Comparison of ENCODE assay signal across 8 cellular contexts in genomic region chr3:30689202-30689641, GRCh38.
A peak's percentile ranks its signal among the peaks of the same experiment; 100 is the strongest.
DNase-seq lines count a peak whose midpoint lies in the region; ATAC-seq and TF ChIP-seq lines count a peak whose summit lies in the region.

No MANE protein-coding gene starts in this region.

- peaks cover 4 to 53% of the 10 kb centered on the region in 2 donors for H3K36me3 ChIP-seq in psoas muscle (ENCODE audit: insufficient read depth in 1 of 2, low read depth in 1 of 2)

- H3K4me1 ChIP-seq in psoas muscle = peaks cover 45% of the 10 kb centered on the region

- peak overlapping the region; percentile 61 for H3K27ac ChIP-seq in psoas muscle

- peaks cover 64% of the 10 kb centered on the region for H3K4me1 Mint-ChIP-seq in T-helper 1 cell treated with Interleukin-12 subunit alpha and Interleukin-12 subunit beta and Interleukin-4 antibody, amounts not matched to agents 30 μg/mL and 1 μg/mL, for 36 hours (ENCODE audit: low read depth)

- no peak overlapping the region for H3K4me3 ChIP-seq in fibroblast of the aortic adventitia (ENCODE audit: low read depth, low read length)
- peak overlapping the region; percentile 16 for H3K4me3 ChIP-seq in psoas muscle

- intact Hi-C loops in psoas muscle (cut with DNase I) = loop anchor here in 1 of 2 donors (10.0 kb wide), 1 partner anchor 244 kb away; no protein-coding TSS in a partner anchor

- DNase-seq in fibroblast of the aortic adventitia (ENCODE audit: low read depth) (peak; percentile 80), psoas muscle (no peak), HuH-7.5 (ENCODE audit: low spot score) (no peak), germinal center (ENCODE audit: low spot score) (no peak)

- TF ChIP-seq CTCF in fibroblast of the aortic adventitia (IDR thresholded peaks at IDR 0.05; ENCODE audit: insufficient read depth, low read length) (no peak), psoas muscle (IDR thresholded peaks at IDR 0.05) (no peak)

- H3K36me3 Mint-ChIP-seq in T-helper 1 cell treated with Interleukin-12 subunit alpha and Interleukin-12 subunit beta and Interleukin-4 antibody, amounts not matched to agents 30 μg/mL and 1 μg/mL, for 36 hours (ENCODE audit: low read depth) = peaks cover 62% of the 10 kb centered on the region

- peak overlapping the region; percentile 74 for H3K4me3 Mint-ChIP-seq in T-helper 1 cell treated with Interleukin-12 subunit alpha and Interleukin-12 subunit beta and Interleukin-4 antibody, amounts not matched to agents 30 μg/mL and 1 μg/mL, for 36 hours

- ATAC-seq in HG02938 (IDR thresholded peaks at IDR 0.05; ENCODE audit: unreplicated experiment) (peak; percentile 46), psoas muscle (no peak), HG03457 (IDR thresholded peaks at IDR 0.05; ENCODE audit: unreplicated experiment) (no peak), HG03196 (IDR thresholded peaks at IDR 0.05; ENCODE audit: unreplicated experiment) (no peak)

- no peaks in the 10 kb centered on the region for H3K27me3 Mint-ChIP-seq in T-helper 1 cell treated with Interleukin-12 subunit alpha and Interleukin-12 subunit beta and Interleukin-4 antibody, amounts not matched to agents 30 μg/mL and 1 μg/mL, for 36 hours (ENCODE audit: low read depth)

- peak overlapping the region; percentile 88 for H3K27ac Mint-ChIP-seq in T-helper 1 cell treated with Interleukin-12 subunit alpha and Interleukin-12 subunit beta and Interleukin-4 antibody, amounts not matched to agents 30 μg/mL and 1 μg/mL, for 36 hours

- 9 to 22% (median 11%) methylated on average over 5 of the region's 5 CpGs for WGBS in psoas muscle, 3 donors

- H3K9me3 Mint-ChIP-seq in T-helper 1 cell treated with Interleukin-12 subunit alpha and Interleukin-12 subunit beta and Interleukin-4 antibody, amounts not matched to agents 30 μg/mL and 1 μg/mL, for 36 hours = no peaks in the 10 kb centered on the region

- H3K9me3 ChIP-seq in psoas muscle = no peaks in the 10 kb centered on the region

- H3K27me3 ChIP-seq in psoas muscle (ENCODE audit: insufficient read depth in 3 of 3, low read length in 2 of 3) = no peaks in the 10 kb centered on the region
